In the genomic region with DNA sequence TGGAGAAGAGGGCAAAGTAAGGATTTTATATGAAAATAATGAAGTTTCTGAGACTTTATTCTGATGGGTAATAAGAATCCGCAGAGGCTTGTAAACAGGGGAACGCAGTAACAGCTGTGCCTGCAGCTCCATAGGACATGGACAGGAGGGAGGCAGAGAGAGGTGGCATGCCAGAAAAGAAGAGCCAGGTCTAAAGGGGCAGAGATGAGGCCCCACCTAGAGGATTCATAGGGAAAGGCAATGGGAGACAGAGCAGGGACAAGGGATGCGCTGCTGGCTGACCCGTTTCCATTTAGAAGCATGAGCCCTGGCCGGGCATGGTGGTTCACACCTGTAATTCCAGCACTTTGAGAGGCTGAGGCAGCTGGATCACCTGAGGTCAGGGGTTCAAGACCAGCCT, we compare ENCODE assay signal across 12 cellular contexts.
DNase-seq lines count a peak whose midpoint lies in the region; ATAC-seq and TF ChIP-seq lines count a peak whose summit lies in the region.
"Had no signal": no experiment of that assay in that cellular context is flagged by ENCODE, and none has a peak within 500 bp of the region (broad histone marks: within the 10 kb centered on the region; RNA-seq: fewer than 3 reads in every experiment).

No MANE protein-coding gene starts in this region.

- peaks cover 16 to 18% of the 10 kb centered on the region in 2 donors for H3K27me3 Mint-ChIP-seq in natural killer cell treated with Interleukin-12 subunit alpha and Interleukin-12 subunit beta and Interleukin-15 and Interleukin-18, amount 100 ng/mL, for 72 hours
- H3K27me3 Mint-ChIP-seq in activated CD8-positive, alpha-beta T cell treated with anti-CD3 and anti-CD28 coated beads, Interleukin-2, amount 10 ng/mL, durations not matched to agents 7 days and 5 days (ENCODE audit: low read depth) = peaks cover 2% of the 10 kb centered on the region
- H3K27me3 Mint-ChIP-seq: activated naive CD8-positive, alpha-beta T cell treated with anti-CD3 and anti-CD28 coated beads, Interleukin-2, amount 50 U/mL, for 24 hours had no signal

- TF ChIP-seq CTCF in cardiac muscle cell (IDR thresholded peaks at IDR 0.05; ENCODE audit: low read depth, low read length) = peak; percentile 47
- TF ChIP-seq CTCF in right atrium auricular region (IDR thresholded peaks at IDR 0.05) = peak in 1 of 2 donors; percentile 49
- TF ChIP-seq CTCF in Panc1 (IDR thresholded peaks at IDR 0.05) = peak; percentile 18; the same call in 1 of the 2 replicates
- peak in 6 of 9 donors; percentile 13 to 45 (median 37) for TF ChIP-seq CTCF in heart right ventricle (IDR thresholded peaks at IDR 0.05)

- WGBS in heart right ventricle, 2 donors = 68 to 70% methylated on average over 5 of the region's 5 CpGs

- H3K27ac Mint-ChIP-seq in natural killer cell treated with Interleukin-12 subunit alpha and Interleukin-12 subunit beta and Interleukin-15 and Interleukin-18, amount 100 ng/mL, for 72 hours = no peak overlapping the region
- no peak overlapping the region for H3K27ac Mint-ChIP-seq in activated CD8-positive, alpha-beta T cell treated with anti-CD3 and anti-CD28 coated beads, Interleukin-2, amount 10 ng/mL, durations not matched to agents 7 days and 5 days
- H3K27ac Mint-ChIP-seq: activated naive CD8-positive, alpha-beta T cell treated with anti-CD3 and anti-CD28 coated beads, Interleukin-2, amount 50 U/mL, for 24 hours had no signal

- CTCF ChIA-PET in Panc1 (lab: Charles Lee) = no interaction called here
- CTCF ChIA-PET in activated CD8-positive, alpha-beta T cell treated with anti-CD3 and anti-CD28 coated beads, Interleukin-2, amount 10 ng/mL, durations not matched to agents 7 days and 5 days (lab: Charles Lee) = no interaction called here

- no peaks in the 10 kb centered on the region for H3K4me1 ChIP-seq in cardiac muscle cell (ENCODE audit: low read depth)
- H3K4me1 ChIP-seq in right atrium auricular region = no peaks in the 10 kb centered on the region
- no peaks in the 10 kb centered on the region for H3K4me1 ChIP-seq in Panc1 (ENCODE audit: control insufficient read depth, insufficient read depth, low read length)
- H3K4me1 ChIP-seq in heart right ventricle = peaks cover 0 to 4% (median 0%) of the 10 kb centered on the region in 9 donors

- in situ Hi-C loops in Panc1 (cut with HindIII; ENCODE audit: low pct_unique_long_range_greater_than_20kb, low sequenced_read_pairs) = no loop called here

- DNase-seq in cardiac muscle cell (ENCODE audit: low read depth in 1 of 2, low spot score in 1 of 2) = peak; percentile 33 to 43
- DNase-seq in right atrium auricular region (ENCODE audit: low spot score) = no peak
- no peak for DNase-seq in Panc1 (ENCODE audit: low read depth, low spot score)
- DNase-seq in heart right ventricle = no peak
- DNase-seq in activated CD8-positive, alpha-beta memory T cell treated with anti-CD3 and anti-CD28 coated beads, Interleukin-2, amount 50 U/mL, for 4 hours = no peak
- no peak for DNase-seq in HCEC 1CT
- no peak for DNase-seq in natural killer cell treated with Interleukin-12 subunit alpha and Interleukin-12 subunit beta and Interleukin-15 and Interleukin-18, amount 100 ng/mL, for 72 hours (ENCODE audit: low spot score)
- no peak for DNase-seq in activated CD8-positive, alpha-beta T cell treated with anti-CD3 and anti-CD28 coated beads, Interleukin-2, amount 10 ng/mL, durations not matched to agents 7 days and 5 days
- DNase-seq: activated naive CD8-positive, alpha-beta T cell treated with anti-CD3 and anti-CD28 coated beads, Interleukin-2, amount 50 U/mL, for 24 hours; NCI-H2029 treated with DMSO at 0.1 percent for 48 hours had no signal

- no peaks in the 10 kb centered on the region for H3K4me1 Mint-ChIP-seq in natural killer cell treated with Interleukin-12 subunit alpha and Interleukin-12 subunit beta and Interleukin-15 and Interleukin-18, amount 100 ng/mL, for 72 hours (ENCODE audit: low read depth in 2 of 2)
- no peaks in the 10 kb centered on the region for H3K4me1 Mint-ChIP-seq in activated CD8-positive, alpha-beta T cell treated with anti-CD3 and anti-CD28 coated beads, Interleukin-2, amount 10 ng/mL, durations not matched to agents 7 days and 5 days (ENCODE audit: low read depth)
- H3K4me1 Mint-ChIP-seq: activated naive CD8-positive, alpha-beta T cell treated with anti-CD3 and anti-CD28 coated beads, Interleukin-2, amount 50 U/mL, for 24 hours; CD14-positive monocyte had no signal

- intact Hi-C loops in Panc1 (cut with micrococcal nuclease; ENCODE audit: unreplicated experiment) = no loop called here
- intact Hi-C loops in heart right ventricle (cut with DNase I) = loop anchor here in 1 of 10 donors (5.0 kb wide), 1 partner anchor 86 kb away; no protein-coding TSS in a partner anchor

- H3K36me3 Mint-ChIP-seq in natural killer cell treated with Interleukin-12 subunit alpha and Interleukin-12 subunit beta and Interleukin-15 and Interleukin-18, amount 100 ng/mL, for 72 hours = no peaks in the 10 kb centered on the region
- H3K36me3 Mint-ChIP-seq in activated CD8-positive, alpha-beta T cell treated with anti-CD3 and anti-CD28 coated beads, Interleukin-2, amount 10 ng/mL, durations not matched to agents 7 days and 5 days (ENCODE audit: low read depth) = no peaks in the 10 kb centered on the region
- H3K36me3 Mint-ChIP-seq: CD14-positive monocyte had no signal

- H3K27me3 ChIP-seq in cardiac muscle cell = no peaks in the 10 kb centered on the region
- no peaks in the 10 kb centered on the region for H3K27me3 ChIP-seq in right atrium auricular region
- no peaks in the 10 kb centered on the region for H3K27me3 ChIP-seq in Panc1 (ENCODE audit: control insufficient read depth, insufficient read depth, low read length)
- no peaks in the 10 kb centered on the region for H3K27me3 ChIP-seq in heart right ventricle

- no TSS peak for BruUV-seq in Panc1 (replicated peaks; lab: Mats Ljungman, UMichigan)

- no peaks in the 10 kb centered on the region for H3K36me3 ChIP-seq in cardiac muscle cell
- H3K36me3 ChIP-seq in right atrium auricular region = no peaks in the 10 kb centered on the region
- no peaks in the 10 kb centered on the region for H3K36me3 ChIP-seq in Panc1 (ENCODE audit: control insufficient read depth, insufficient read depth, low read length)
- no peaks in the 10 kb centered on the region for H3K36me3 ChIP-seq in heart right ventricle

- H3K27ac ChIP-seq in cardiac muscle cell = no peak overlapping the region
- no peak overlapping the region for H3K27ac ChIP-seq in right atrium auricular region
- H3K27ac ChIP-seq in Panc1 (ENCODE audit: low read length) = no peak overlapping the region
- H3K27ac ChIP-seq in heart right ventricle = no peak overlapping the region
- H3K27ac ChIP-seq: skin epidermis had no signal

- H3K4me3 Mint-ChIP-seq in natural killer cell treated with Interleukin-12 subunit alpha and Interleukin-12 subunit beta and Interleukin-15 and Interleukin-18, amount 100 ng/mL, for 72 hours = no peak overlapping the region
- no peak overlapping the region for H3K4me3 Mint-ChIP-seq in activated CD8-positive, alpha-beta T cell treated with anti-CD3 and anti-CD28 coated beads, Interleukin-2, amount 10 ng/mL, durations not matched to agents 7 days and 5 days
- H3K4me3 Mint-ChIP-seq: activated naive CD8-positive, alpha-beta T cell treated with anti-CD3 and anti-CD28 coated beads, Interleukin-2, amount 50 U/mL, for 24 hours; CD14-positive monocyte had no signal

- ATAC-seq in Panc1 (no peak), heart right ventricle (peak in 4 of 8 donors; percentile 50 to 79 (median 66))
- ATAC-seq in natural killer cell treated with Interleukin-12 subunit alpha and Interleukin-12 subunit beta and Interleukin-15 and Interleukin-18, amount 100 ng/mL, for 72 hours = no peak
- no peak for ATAC-seq in activated CD8-positive, alpha-beta T cell treated with anti-CD3 and anti-CD28 coated beads, Interleukin-2, amount 10 ng/mL, durations not matched to agents 7 days and 5 days
- ATAC-seq: activated naive CD8-positive, alpha-beta T cell treated with anti-CD3 and anti-CD28 coated beads, Interleukin-2, amount 50 U/mL, for 24 hours had no signal

- no peak overlapping the region for H3K4me3 ChIP-seq in cardiac muscle cell
- H3K4me3 ChIP-seq in right atrium auricular region = no peak overlapping the region
- H3K4me3 ChIP-seq in Panc1 (ENCODE audit: low read depth in 2 of 2, low read length in 2 of 2) = no peak overlapping the region
- no peak overlapping the region for H3K4me3 ChIP-seq in heart right ventricle
- H3K4me3 ChIP-seq: skin epidermis had no signal

- peaks cover 6% of the 10 kb centered on the region for H3K9me3 Mint-ChIP-seq in natural killer cell treated with Interleukin-12 subunit alpha and Interleukin-12 subunit beta and Interleukin-15 and Interleukin-18, amount 100 ng/mL, for 72 hours
- H3K9me3 Mint-ChIP-seq in activated CD8-positive, alpha-beta T cell treated with anti-CD3 and anti-CD28 coated beads, Interleukin-2, amount 10 ng/mL, durations not matched to agents 7 days and 5 days (ENCODE audit: insufficient read depth) = peaks cover 4% of the 10 kb centered on the region

- no peaks in the 10 kb centered on the region for H3K9me3 ChIP-seq in cardiac muscle cell (ENCODE audit: low read depth)
- peaks cover 0 to 7% of the 10 kb centered on the region in 2 donors for H3K9me3 ChIP-seq in right atrium auricular region
- H3K9me3 ChIP-seq in Panc1 (ENCODE audit: control insufficient read depth, insufficient read depth, low read depth, low read length) = no peaks in the 10 kb centered on the region
- H3K9me3 ChIP-seq in heart right ventricle = peaks cover 0 to 12% (median 0%) of the 10 kb centered on the region in 11 donors

- POLR2A ChIA-PET in Panc1 (lab: Charles Lee) = no interaction called here
- POLR2A ChIA-PET in activated CD8-positive, alpha-beta T cell treated with anti-CD3 and anti-CD28 coated beads, Interleukin-2, amount 10 ng/mL, durations not matched to agents 7 days and 5 days (lab: Charles Lee) = no interaction called here

Comparison
In these comparisons a context has a peak if more than half of its experiments do, and no peak if none do; other contexts are left out.
1. DNase-seq: peak in cardiac muscle cell (2 of 2); none in right atrium auricular region (single experiment), Panc1 (single experiment), heart right ventricle (0 of 2), activated CD8-positive, alpha-beta memory T cell treated with anti-CD3 and anti-CD28 coated beads, Interleukin-2, amount 50 U/mL, for 4 hours (single experiment), HCEC 1CT (single experiment), natural killer cell treated with Interleukin-12 subunit alpha and Interleukin-12 subunit beta and Interleukin-15 and Interleukin-18, amount 100 ng/mL, for 72 hours (single experiment) and activated CD8-positive, alpha-beta T cell treated with anti-CD3 and anti-CD28 coated beads, Interleukin-2, amount 10 ng/mL, durations not matched to agents 7 days and 5 days (single experiment).